In genomic region chr4:123250843-123251242, GRCh38 we compare ENCODE assay signal across 16 cellular contexts.
DNase-seq lines count a peak whose midpoint lies in the region; ATAC-seq and TF ChIP-seq lines count a peak whose summit lies in the region.
"Had no signal": no experiment of that assay in that cellular context is flagged by ENCODE, and none has a peak within 500 bp of the region (broad histone marks: within the 10 kb centered on the region; RNA-seq: fewer than 3 reads in every experiment).

No MANE protein-coding gene starts in this region.

- no peak overlapping the region for H3K4me3 Mint-ChIP-seq in T-helper 17 cell
- H3K4me3 Mint-ChIP-seq: activated B cell treated with CpG ODN at 0.5 μM for 24 hours; activated T-helper 1 cell treated with anti-CD3 and anti-CD28 coated beads, Interleukin-12 subunit alpha, Interleukin-12 subunit beta, Interleukin-2, Interleukin-4 antibody, amounts not matched to agents 30 ng/mL and 10 ng/mL and 1 ng/mL, durations not matched to agents 14 hours and 24 hours and 36 hours; IgD-negative memory B cell; naive B cell had no signal

- no peaks in the 10 kb centered on the region for H3K27me3 Mint-ChIP-seq in T-helper 17 cell
- H3K27me3 Mint-ChIP-seq: activated B cell treated with CpG ODN at 0.5 μM for 24 hours, IgD-negative memory B cell, naive B cell had no signal

- H3K4me1 ChIP-seq in spleen = peaks cover 0 to 10% (median 4%) of the 10 kb centered on the region in 6 donors

- H3K36me3 Mint-ChIP-seq in T-helper 17 cell (ENCODE audit: low read depth) = no peaks in the 10 kb centered on the region

- no peak overlapping the region for H3K27ac Mint-ChIP-seq in T-helper 17 cell
- H3K27ac Mint-ChIP-seq: activated B cell treated with CpG ODN at 0.5 μM for 24 hours; activated T-helper 1 cell treated with anti-CD3 and anti-CD28 coated beads, Interleukin-12 subunit alpha, Interleukin-12 subunit beta, Interleukin-2, Interleukin-4 antibody, amounts not matched to agents 30 ng/mL and 10 ng/mL and 1 ng/mL, durations not matched to agents 14 hours and 24 hours and 36 hours; IgD-negative memory B cell; naive B cell had no signal

- DNase-seq in AG10803 (ENCODE audit: low read depth) = peak; percentile 20
- peak; percentile 9 for DNase-seq in RPMI7951 (ENCODE audit: low read depth)
- peak; percentile 65 for DNase-seq in fibroblast of peridontal ligament (ENCODE audit: extremely low read depth)
- no peak for DNase-seq in omental fat pad (ENCODE audit: low spot score)
- no peak for DNase-seq in T-helper 17 cell
- DNase-seq in spleen = no peak
- DNase-seq: activated B cell treated with CpG ODN at 0.5 μM for 24 hours, C1 segment of cervical spinal cord, GM23248, naive B cell, NCI-H446 treated with DMSO at 0.1 percent for 48 hours had no signal

- peak overlapping the region in 2 of 8 donors; percentile 20 to 42 for H3K27ac ChIP-seq in spleen
- H3K27ac ChIP-seq: GM23248 had no signal

- H3K9me3 ChIP-seq in T-helper 17 cell (ENCODE audit: control insufficient read depth, low read length, poor library complexity, severe bottlenecking) = no peaks in the 10 kb centered on the region
- H3K9me3 ChIP-seq in spleen = no peaks in the 10 kb centered on the region

- no peaks in the 10 kb centered on the region for H3K4me1 Mint-ChIP-seq in T-helper 17 cell
- H3K4me1 Mint-ChIP-seq: activated B cell treated with CpG ODN at 0.5 μM for 24 hours, IgD-negative memory B cell had no signal

- TF ChIP-seq CTCF in AG10803 (conservative IDR thresholded peaks at IDR 0.05; ENCODE audit: low read length) (no peak), omental fat pad (IDR thresholded peaks at IDR 0.05) (no peak), spleen (IDR thresholded peaks at IDR 0.05 in 8 of 11, conservative IDR thresholded peaks at IDR 0.05 in 3 of 11) (no peak)

- H3K27me3 ChIP-seq in spleen (replicated peaks in 1 of 7) = no peaks in the 10 kb centered on the region

- peak; percentile 55 for ATAC-seq in omental fat pad (ENCODE audit: low FRiP score)
- ATAC-seq in T-helper 17 cell = no peak
- ATAC-seq in HG02642 (IDR thresholded peaks at IDR 0.05; ENCODE audit: poor library complexity, unreplicated experiment) = no peak
- ATAC-seq in HG02885 (IDR thresholded peaks at IDR 0.05; ENCODE audit: poor library complexity, unreplicated experiment) = no peak

- no peak for TF ChIP-seq POLR2A in spleen (IDR thresholded peaks at IDR 0.05)

- H3K36me3 ChIP-seq in spleen = peaks cover 0 to 1% (median 0%) of the 10 kb centered on the region in 6 donors

- intact Hi-C loops in spleen (cut with DNase I; ENCODE audit: low total_unique reads) = no loop called here

- H3K4me3 ChIP-seq in AG10803 (ENCODE audit: low read length) (no peak overlapping the region), spleen (no peak overlapping the region)
- H3K4me3 ChIP-seq: coronary artery, GM23248 had no signal

Comparison
In these comparisons a context has a peak if more than half of its experiments do, and no peak if none do; other contexts are left out.
1. DNase-seq: peak in AG10803 (single experiment), RPMI7951 (single experiment) and fibroblast of peridontal ligament (single experiment); none in omental fat pad (single experiment), T-helper 17 cell (0 of 3) and spleen (single experiment).